Comparison of ENCODE assay signal across 13 cellular contexts in genomic region chr1:210901981-210902770, GRCh38.
A peak's percentile ranks its signal among the peaks of the same experiment; 100 is the strongest.
DNase-seq lines count a peak whose midpoint lies in the region; ATAC-seq lines count a peak whose summit lies in the region.
"Had no signal": no experiment of that assay in that cellular context is flagged by ENCODE, and none has a peak within 500 bp of the region (broad histone marks: within the 10 kb centered on the region; RNA-seq: fewer than 3 reads in every experiment).

No MANE protein-coding gene starts in this region.

- no peak for ATAC-seq in GM19324 (IDR thresholded peaks at IDR 0.05; ENCODE audit: low FRiP score, unreplicated experiment)
- ATAC-seq: GM12878 had no signal

- DNase-seq in DMS 273 (lab: John Stamatoyannopoulos, UW; ENCODE audit: unreplicated experiment) (peak; percentile 85), NCI-H446 (lab: John Stamatoyannopoulos, UW) (peak; percentile 44 to 83), cerebellar nuclear complex (lab: John Stamatoyannopoulos, UW) (peak; percentile 87 to 95), occipital lobe (lab: John Stamatoyannopoulos, UW) (peak; percentile 30), SKM-1 (lab: John Stamatoyannopoulos, UW; ENCODE audit: unreplicated experiment) (no peak), NCI-H226 (no peak)
- DNase-seq: ACHN; CD4-positive, CD25-positive, alpha-beta regulatory T cell; GM23248; H7; IMR-90 had no signal

Comparison
In these comparisons a context has a peak if more than half of its experiments do, and no peak if none do; other contexts are left out.
1. DNase-seq: peak in DMS 273 (single experiment), NCI-H446 (2 of 2), cerebellar nuclear complex (2 of 2) and occipital lobe (single experiment); none in SKM-1 (single experiment) and NCI-H226 (single experiment).